1 cellular context compared by ENCODE assay signal in genomic region chr4:56435001-56435747, GRCh38.
TF ChIP-seq lines count a peak whose summit lies in the region.

Gene PPAT, minus strand, starts transcription at chr4:56435615. Its CDS starts 138 bp downstream, at chr4:56435477.

TF ChIP-seq in WTC11, 78 proteins besides CTCF, POLR2A, EP300 and RAD21 (continued from another document):
- TF ChIP-seq FOXP4 (CRISPR knock-in tag; IDR thresholded peaks at IDR 0.05) (0 out of 2 replicates have a peak, but pooled peaks have one; percentile 13), ZNF317 (CRISPR knock-in tag; IDR thresholded peaks at IDR 0.05; ENCODE audit: borderline replicate concordance, low read depth) (no peak), CREM (CRISPR knock-in tag; IDR thresholded peaks at IDR 0.05) (peak; percentile 70; the same call in 1 of the 2 replicates), JUN (CRISPR knock-in tag; IDR thresholded peaks at IDR 0.05) (no peak)
TF ChIP-seq in WTC11: peak in this region for 22.
